Comparison of ENCODE assay signal across 17 cellular contexts in the genomic region with DNA sequence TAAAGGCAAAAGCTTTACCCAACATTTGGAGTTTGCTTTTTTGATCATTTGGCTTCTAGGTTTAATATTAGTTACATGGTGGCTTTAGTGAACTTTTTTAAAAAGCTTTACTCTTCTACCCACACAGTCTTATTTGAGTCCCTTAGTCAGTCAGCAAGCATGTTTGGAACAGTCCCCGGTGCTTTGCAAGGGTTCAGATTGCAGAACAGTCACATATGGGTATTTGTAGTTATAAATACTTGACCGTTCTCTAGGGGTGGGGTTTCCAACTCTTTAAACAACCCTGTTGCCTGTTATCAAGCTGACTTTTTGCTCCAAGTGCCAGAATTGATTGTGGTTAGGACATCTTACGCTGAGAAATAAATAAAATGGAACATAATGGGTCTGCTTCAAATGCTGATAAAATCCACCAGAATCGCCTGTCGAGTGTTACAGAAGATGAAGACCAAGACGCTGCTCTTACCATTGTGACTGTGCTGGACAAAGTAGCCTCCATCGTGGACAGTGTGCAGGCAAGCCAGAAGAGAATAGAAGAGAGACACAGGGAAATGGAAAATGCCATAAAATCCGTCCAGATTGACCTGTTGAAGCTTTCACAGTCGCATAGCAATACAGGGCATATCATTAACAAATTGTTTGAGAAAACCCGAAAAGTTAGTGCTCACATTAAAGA. TPM values are rescaled to one million over a fixed set of nuclear protein-coding genes. Genes with fewer than 3 reads are reported as not detected.
A peak's percentile ranks its signal among the peaks of the same experiment; 100 is the strongest.
DNase-seq lines count a peak whose midpoint lies in the region; TF ChIP-seq lines count a peak whose summit lies in the region.
"Had no signal": no experiment of that assay in that cellular context is flagged by ENCODE, and none has a peak within 500 bp of the region (broad histone marks: within the 10 kb centered on the region; RNA-seq: fewer than 3 reads in every experiment).

A gene with protein sequence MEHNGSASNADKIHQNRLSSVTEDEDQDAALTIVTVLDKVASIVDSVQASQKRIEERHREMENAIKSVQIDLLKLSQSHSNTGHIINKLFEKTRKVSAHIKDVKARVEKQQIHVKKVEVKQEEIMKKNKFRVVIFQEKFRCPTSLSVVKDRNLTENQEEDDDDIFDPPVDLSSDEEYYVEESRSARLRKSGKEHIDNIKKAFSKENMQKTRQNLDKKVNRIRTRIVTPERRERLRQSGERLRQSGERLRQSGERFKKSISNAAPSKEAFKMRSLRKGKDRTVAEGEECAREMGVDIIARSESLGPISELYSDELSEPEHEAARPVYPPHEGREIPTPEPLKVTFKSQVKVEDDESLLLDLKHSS (plus strand): TSS at position 304 of the 673 bp plus-strand sequence. CDS start 65 bp downstream, at position 369.

- TF ChIP-seq EP300 in sigmoid colon (IDR thresholded peaks at IDR 0.05), result no peak

- no peak for TF ChIP-seq POLR2A in sigmoid colon (IDR thresholded peaks at IDR 0.05)

- H3K9me3 ChIP-seq in SJCRH30 (replicated peaks) (no peaks in the 10 kb centered on the region), sigmoid colon (no peaks in the 10 kb centered on the region)

- H3K27ac ChIP-seq in SJCRH30 (peak within 1 kb of the TSS; percentile 62), sigmoid colon (no peak within 1 kb of the TSS)

- 82 to 89% methylated on average over 10 of the region's 10 CpGs for WGBS in sigmoid colon, 2 donors

- H3K27me3 ChIP-seq in SJCRH30, result no peaks in the 10 kb centered on the region
- H3K27me3 ChIP-seq in sigmoid colon, result no peaks in the 10 kb centered on the region

- intact Hi-C loops in sigmoid colon (cut with DNase I), result no loop called here

- H3K4me3 ChIP-seq in SJCRH30 (no peak within 1 kb of the TSS), sigmoid colon (no peak within 1 kb of the TSS)

- no peak for DNase-seq in SJCRH30
- DNase-seq in fibroblast of peridontal ligament (ENCODE audit: extremely low read depth), result peak; percentile 81
- DNase-seq in inferior parietal cortex (ENCODE audit: extremely low spot score), result peak; percentile 2
- DNase-seq in stromal cell of bone marrow (ENCODE audit: low read depth), result peak; percentile 48
- DNase-seq in foreskin melanocyte, result no peak
- DNase-seq in sigmoid colon, result no peak
- no peak for DNase-seq in T-helper 9 cell
- no peak for DNase-seq in DMS114 treated with DMSO at 0.1 percent for 48 hours (lab: John Stamatoyannopoulos, UW; ENCODE audit: unreplicated experiment)
- DNase-seq: activated CD4-positive, alpha-beta T cell treated with anti-CD3 and anti-CD28 coated beads, Interleukin-2, amount 50 U/mL, for 48 hours; activated T-cell treated with anti-CD3 and anti-CD28 coated beads, Interleukin-2, amount 50 U/mL, for 48 hours; central memory CD4-positive, alpha-beta T cell; midbrain; MM.1S; NCI-H1694; NCI-H446; NK-92 treated with Interleukin-12 subunit alpha and Interleukin-12 subunit beta, amount 100 ng/mL, for 24 hours; small intestine had no signal

- H3K36me3 ChIP-seq in SJCRH30 (peaks cover 3% of the 10 kb centered on the region), sigmoid colon (no peaks in the 10 kb centered on the region)

- H3K4me1 ChIP-seq in SJCRH30 (peaks cover 60% of the 10 kb centered on the region), sigmoid colon (no peaks in the 10 kb centered on the region)

- no peak for TF ChIP-seq CTCF in sigmoid colon (IDR thresholded peaks at IDR 0.05)

RNA-seq across cellular contexts. Expression of the gene that starts here (rescaled TPM):
- 5.4 and 7.1 TPM in 2 replicates for total RNA-seq in SJCRH30 (2014; rRNA removed; shearing (Covaris generic))
- 1 to 10 TPM in 1 of 4 donors, under 1 TPM in 3; 0.36 to 1.1 (median 0.62) TPM for total RNA-seq in sigmoid colon
- polyA plus RNA-seq in sigmoid colon, result under 1 TPM in 1 of 3 donors, not detected in 2; 0.06 TPM

Comparison
In these comparisons a context has a peak if more than half of its experiments do, and no peak if none do; other contexts are left out.
1. DNase-seq: peak in fibroblast of peridontal ligament (single experiment), inferior parietal cortex (single experiment) and stromal cell of bone marrow (single experiment); none in SJCRH30 (0 of 2), foreskin melanocyte (single experiment), sigmoid colon (single experiment), T-helper 9 cell (single experiment) and DMS114 treated with DMSO at 0.1 percent for 48 hours (single experiment).